In genomic region chr9:35844628-35845301, GRCh38 we compare ENCODE assay signal across 8 cellular contexts. TPM values are rescaled to one million over a fixed set of nuclear protein-coding genes. Genes with fewer than 3 reads are reported as not detected.
DNase-seq lines count a peak whose midpoint lies in the region; ATAC-seq lines count a peak whose summit lies in the region.

No MANE protein-coding gene starts in this region.

- ATAC-seq in HG02763 (IDR thresholded peaks at IDR 0.05; ENCODE audit: unreplicated experiment), result no peak

- peaks cover 0 to 9% (median 0%) of the 10 kb centered on the region in 11 experiments; a peak in 7 of 22 replicates for H3K9me3 ChIP-seq in BLaER1 treated with 17β-estradiol and CSF1 and Interleukin-3, amounts not matched to agents 10 nM and 100 nM (replicated peaks in 1 of 11)

- H3K36me3 ChIP-seq in BLaER1 treated with 17β-estradiol and CSF1 and Interleukin-3, amounts not matched to agents 10 nM and 100 nM, result peaks cover 0 to 12% (median 4%) of the 10 kb centered on the region in 11 experiments; a peak in 7 of 22 replicates

- peak overlapping the region in 5 of 10 experiments; percentile 12 to 51 (median 47); a peak in 7 of 20 replicates for H3K4me3 ChIP-seq in BLaER1 treated with 17β-estradiol and CSF1 and Interleukin-3, amounts not matched to agents 10 nM and 100 nM

- H3K27me3 ChIP-seq in BLaER1 treated with 17β-estradiol and CSF1 and Interleukin-3, amounts not matched to agents 10 nM and 100 nM, result peaks cover 0 to 87% (median 0%) of the 10 kb centered on the region in 11 experiments; a peak in 4 of 22 replicates

- H4K20me1 ChIP-seq in BLaER1 treated with 17β-estradiol and CSF1 and Interleukin-3, amounts not matched to agents 10 nM and 100 nM, result peaks cover 0 to 16% (median 0%) of the 10 kb centered on the region in 11 experiments; a peak in 2 of 22 replicates

- peak; percentile 89 for DNase-seq in HS-5 (ENCODE audit: low read depth)
- peak; percentile 24 for DNase-seq in UCSD-AML1 (lab: John Stamatoyannopoulos, UW; ENCODE audit: unreplicated experiment)
- peak; percentile 71 for DNase-seq in germinal center (ENCODE audit: low spot score)
- DNase-seq in renal cortical epithelial cell (ENCODE audit: low read depth), result peak; percentile 71
- DNase-seq in NCI-H1048 (lab: John Stamatoyannopoulos, UW), result no peak
- DNase-seq in posterior cingulate gyrus, result no peak

- intact Hi-C loops in posterior cingulate gyrus (cut with DNase I), result no loop called here

- H3K27ac ChIP-seq in BLaER1 treated with 17β-estradiol and CSF1 and Interleukin-3, amounts not matched to agents 10 nM and 100 nM, result peak overlapping the region in 9 of 11 experiments; percentile 69 to 92 (median 88); a peak in 18 of 22 replicates

- H3K4me2 ChIP-seq in BLaER1 treated with 17β-estradiol and CSF1 and Interleukin-3, amounts not matched to agents 10 nM and 100 nM, result peak overlapping the region; percentile 79 to 99 (median 93)

- H3K9ac ChIP-seq in BLaER1 treated with 17β-estradiol and CSF1 and Interleukin-3, amounts not matched to agents 10 nM and 100 nM, result peak overlapping the region in 9 of 11 experiments; percentile 40 to 78 (median 64); a peak in 18 of 22 replicates

- H3K4me1 ChIP-seq in BLaER1 treated with 17β-estradiol and CSF1 and Interleukin-3, amounts not matched to agents 10 nM and 100 nM, result peaks cover 85 to 99% (median 94%) of the 10 kb centered on the region in 10 experiments

RNA-seq across cellular contexts. Expression of gene TMEM8B, which starts 15.7 kb away (rescaled TPM):
- 0.69 and 9.4 TPM in 2 replicates for total RNA-seq in renal cortical epithelial cell

RNA-seq across cellular contexts. Expression of gene FAM221B, which starts 16.2 kb away (rescaled TPM):
- not detected in 2 replicates for total RNA-seq in renal cortical epithelial cell

RNA-seq across cellular contexts. Expression of gene OR13J1, which starts 25.4 kb away (rescaled TPM):
- total RNA-seq in renal cortical epithelial cell, result not detected in 2 replicates

RNA-seq across cellular contexts. Expression of gene HINT2, which starts 29.9 kb away (rescaled TPM):
- 12.7 and 25.7 TPM in 2 replicates for total RNA-seq in renal cortical epithelial cell

RNA-seq across cellular contexts. Expression of gene SPAG8, which starts 32.7 kb away (rescaled TPM):
- total RNA-seq in renal cortical epithelial cell, result 0.80 TPM in 1 of 2 replicates, not detected in the other

Comparison
In these comparisons a context has a peak if more than half of its experiments do, and no peak if none do; other contexts are left out.
1. DNase-seq: peak in HS-5 (single experiment), UCSD-AML1 (single experiment), germinal center (single experiment) and renal cortical epithelial cell (single experiment); none in NCI-H1048 (single experiment) and posterior cingulate gyrus (0 of 10).